ENCODE assay signal across 8 cellular contexts in genomic region chr18:35042389-35043066, GRCh38. TPM values are rescaled to one million over a fixed set of nuclear protein-coding genes. Genes with fewer than 3 reads are reported as not detected.
DNase-seq lines count a peak whose midpoint lies in the region; TF ChIP-seq lines count a peak whose summit lies in the region.

No MANE protein-coding gene starts in this region.

- H2BK120ac ChIP-seq in mesenchymal stem cell (ENCODE audit: low read depth, low read length) = no peak overlapping the region

- BruUV-seq in mammary epithelial cell (replicated peaks; lab: Mats Ljungman, UMichigan) = no TSS peak

- no peaks in the 10 kb centered on the region for H3K9me3 Mint-ChIP-seq in IgD-negative memory B cell

- no peak overlapping the region for H2BK12ac ChIP-seq in mesenchymal stem cell (ENCODE audit: low read length in 2 of 2)

- no peak overlapping the region for H3K14ac ChIP-seq in mesenchymal stem cell (ENCODE audit: low read length in 2 of 2)

- H3K27me3 ChIP-seq in mammary epithelial cell (ENCODE audit: insufficient read depth, low read length) = no peaks in the 10 kb centered on the region
- no peaks in the 10 kb centered on the region for H3K27me3 ChIP-seq in mesenchymal stem cell (ENCODE audit: control insufficient read depth in 1 of 2, insufficient read depth in 1 of 2, low read length in 2 of 2)

- H3K9me3 ChIP-seq in ES-I3 (ENCODE audit: control insufficient read depth, insufficient read depth, low read length) = no peaks in the 10 kb centered on the region
- no peaks in the 10 kb centered on the region for H3K9me3 ChIP-seq in mammary epithelial cell (replicated peaks; ENCODE audit: insufficient read depth, low read length)
- no peaks in the 10 kb centered on the region for H3K9me3 ChIP-seq in mesenchymal stem cell (ENCODE audit: control insufficient read depth, low read length)

- H3K4me1 ChIP-seq in ES-I3 (ENCODE audit: insufficient read depth, low read length) (peaks cover 23% of the 10 kb centered on the region), mammary epithelial cell (ENCODE audit: insufficient read depth, low read length) (peaks cover 14% of the 10 kb centered on the region), mesenchymal stem cell (ENCODE audit: control insufficient read depth, insufficient read depth, low read depth, low read length) (peaks cover 3% of the 10 kb centered on the region)

- peak overlapping the region; percentile 90 to 98 (median 97) for H3K4me3 Mint-ChIP-seq in IgD-negative memory B cell

- H4K91ac ChIP-seq in mesenchymal stem cell (ENCODE audit: low read length) = no peak overlapping the region

- no peak overlapping the region for H3K23ac ChIP-seq in mesenchymal stem cell (ENCODE audit: low read length in 2 of 2)

- peaks cover 59 to 87% (median 66%) of the 10 kb centered on the region in 3 donors for H3K4me1 Mint-ChIP-seq in IgD-negative memory B cell

- peak overlapping the region; percentile 98 for H2AFZ ChIP-seq in mammary epithelial cell (ENCODE audit: low read depth, low read length)
- H2AFZ ChIP-seq in mesenchymal stem cell (ENCODE audit: low read depth, low read length) = no peak overlapping the region

- H3K4ac ChIP-seq in mesenchymal stem cell (ENCODE audit: low read depth in 1 of 2, low read length in 2 of 2) = no peak overlapping the region

- H3K79me1 ChIP-seq in mesenchymal stem cell (replicated peaks; ENCODE audit: low read length, poor library complexity, severe bottlenecking) = peaks cover 12% of the 10 kb centered on the region

- H3K4me3 ChIP-seq in mammary epithelial cell (replicated peaks in 1 of 3; ENCODE audit: insufficient read depth in 1 of 3, low read depth in 2 of 3, low read length in 3 of 3) = peak overlapping the region; percentile 80 to 88 (median 83)
- H3K4me3 ChIP-seq in mesenchymal stem cell (ENCODE audit: insufficient read depth in 1 of 2, low read depth in 1 of 2, low read length in 2 of 2) = peak overlapping the region in 1 of 2 experiments; percentile 96

- H3K79me2 ChIP-seq in mammary epithelial cell (ENCODE audit: insufficient read depth, low read length) = peaks cover 9% of the 10 kb centered on the region

- H3K36me3 Mint-ChIP-seq in IgD-negative memory B cell = no peaks in the 10 kb centered on the region

- no peak overlapping the region for H2BK5ac ChIP-seq in mesenchymal stem cell (ENCODE audit: low read depth, low read length, poor library complexity, severe bottlenecking)

- in situ Hi-C loops in mammary epithelial cell (cut with MboI; ENCODE audit: low sequenced_read_pairs in 2 of 2) = no loop called here

- 44% methylated on average over 5 of the region's 5 CpGs for WGBS in mammary epithelial cell (ENCODE audit: low coverage, missing lambda C conversion rate)
- WGBS in mesenchymal stem cell = 22% methylated on average over 1 of the region's 5 CpGs

- H3K27ac Mint-ChIP-seq in IgD-negative memory B cell = peak overlapping the region; percentile 95 to 99 (median 99)

- H3K9ac ChIP-seq in ES-I3 (ENCODE audit: low read depth, low read length) = peak overlapping the region; percentile 84; the same call in 1 of the 2 replicates
- H3K9ac ChIP-seq in mammary epithelial cell (ENCODE audit: insufficient read depth, low read length) = peak overlapping the region; percentile 81
- peak overlapping the region; percentile 94 for H3K9ac ChIP-seq in mesenchymal stem cell (ENCODE audit: low read length)

- H3K36me3 ChIP-seq in ES-I3 (ENCODE audit: insufficient read depth, low read length) = no peaks in the 10 kb centered on the region
- H3K36me3 ChIP-seq in mammary epithelial cell (ENCODE audit: insufficient read depth, low read length) = no peaks in the 10 kb centered on the region
- H3K36me3 ChIP-seq in mesenchymal stem cell (ENCODE audit: control insufficient read depth in 1 of 2, insufficient read depth in 2 of 2, low read depth in 1 of 2, low read length in 2 of 2) = no peaks in the 10 kb centered on the region

- intact Hi-C loops in mammary epithelial cell (cut with micrococcal nuclease) = loop anchor here (10.0 kb wide), 1 partner anchor 48 kb away; no protein-coding TSS in a partner anchor

- no peaks in the 10 kb centered on the region for H3K27me3 Mint-ChIP-seq in IgD-negative memory B cell

- no peak for TF ChIP-seq CTCF in mammary epithelial cell (conservative IDR thresholded peaks at IDR 0.05 in 1 of 2, IDR thresholded peaks at IDR 0.05 in 1 of 2; ENCODE audit: extremely low read depth in 1 of 2, insufficient read depth in 1 of 2, low read depth in 1 of 2, low read length in 2 of 2)

- DNase-seq in mammary epithelial cell (no peak), mesenchymal stem cell (peak; percentile 29), hepatic stellate cell (ENCODE audit: low spot score) (no peak), NCI-H128 (lab: John Stamatoyannopoulos, UW; ENCODE audit: unreplicated experiment) (no peak), NCI-H1694 treated with DMSO at 0.1 percent for 48 hours (lab: John Stamatoyannopoulos, UW) (no peak), pons (ENCODE audit: low spot score) (no peak)

- no peaks in the 10 kb centered on the region for H4K20me1 ChIP-seq in mammary epithelial cell (ENCODE audit: insufficient read depth, low read length)

- H2AK5ac ChIP-seq in mesenchymal stem cell (ENCODE audit: low read length, severe bottlenecking) = no peak overlapping the region

- CTCF ChIA-PET in mammary epithelial cell (lab: Charles Lee; ENCODE audit: low non-redundant PET) = no interaction called here

- H2BK15ac ChIP-seq in mesenchymal stem cell (ENCODE audit: low read depth, poor library complexity, severe bottlenecking) = no peak overlapping the region

- H3K27ac ChIP-seq in mammary epithelial cell (ENCODE audit: insufficient read depth, low read depth, low read length) (peak overlapping the region; percentile 84), mesenchymal stem cell (ENCODE audit: low read length, poor library complexity, severe bottlenecking) (no peak overlapping the region)

- no peak overlapping the region for H3K18ac ChIP-seq in mesenchymal stem cell (ENCODE audit: low read depth in 1 of 2, low read length in 2 of 2)

- no peak overlapping the region for H4K8ac ChIP-seq in mesenchymal stem cell (ENCODE audit: low read length)

- dilution Hi-C loops in mammary epithelial cell (cut with HindIII; ENCODE audit: low sequenced_read_pairs) = no loop called here

- H3K4me2 ChIP-seq in mammary epithelial cell (ENCODE audit: insufficient read depth, low read depth, low read length) (peak overlapping the region; percentile 85), mesenchymal stem cell (ENCODE audit: low read length, poor library complexity, severe bottlenecking) (peak overlapping the region; percentile 83)

RNA-seq across cellular contexts. Expression of gene MAPRE2, which starts 1.3 kb away (rescaled TPM):
- polyA plus RNA-seq in IgD-negative memory B cell (63.3 TPM), mammary epithelial cell (14.0 TPM)
- total RNA-seq in mammary epithelial cell = 1 to 10 TPM; 5.0 to 7.3 TPM
- polyA minus RNA-seq in mammary epithelial cell = 51.5 TPM
- polyA plus RNA-seq in mesenchymal stem cell (2013, experiment 1 of 2) = 54.6 TPM
- polyA plus RNA-seq in mesenchymal stem cell (2013, experiment 2 of 2) = 55.7 TPM
